Comparison of ENCODE assay signal across 16 cellular contexts in genomic region chr4:32102941-32103340, GRCh38.
A peak's percentile ranks its signal among the peaks of the same experiment; 100 is the strongest.
DNase-seq lines count a peak whose midpoint lies in the region; ATAC-seq and TF ChIP-seq lines count a peak whose summit lies in the region.
"Had no signal": no experiment of that assay in that cellular context is flagged by ENCODE, and none has a peak within 500 bp of the region (broad histone marks: within the 10 kb centered on the region; RNA-seq: fewer than 3 reads in every experiment).

No MANE protein-coding gene starts in this region.

- 52 to 53% methylated on average over 1 of the region's 1 CpG for WGBS in tibial nerve, 2 donors

- H3K27me3 ChIP-seq in tibial nerve = no peaks in the 10 kb centered on the region
- H3K27me3 ChIP-seq: BLaER1 treated with 17β-estradiol and CSF1 and Interleukin-3, amounts not matched to agents 10 nM and 100 nM had no signal

- H3K9me3 ChIP-seq in tibial nerve = no peaks in the 10 kb centered on the region
- H3K9me3 ChIP-seq: BLaER1 treated with 17β-estradiol and CSF1 and Interleukin-3, amounts not matched to agents 10 nM and 100 nM had no signal

- in situ Hi-C loops in SK-MEL-5 (cut with HindIII; ENCODE audit: low pct_unique_long_range_greater_than_20kb, low sequenced_read_pairs) = no loop called here

- no peaks in the 10 kb centered on the region for H3K4me1 ChIP-seq in tibial nerve
- H3K4me1 ChIP-seq: BLaER1 treated with 17β-estradiol and CSF1 and Interleukin-3, amounts not matched to agents 10 nM and 100 nM had no signal

- no peaks in the 10 kb centered on the region for H3K36me3 ChIP-seq in tibial nerve
- H3K36me3 ChIP-seq: BLaER1 treated with 17β-estradiol and CSF1 and Interleukin-3, amounts not matched to agents 10 nM and 100 nM had no signal

- DNase-seq in SK-MEL-5 (ENCODE audit: low read depth, low spot score) = peak; percentile 13
- DNase-seq in dedifferentiated amniotic fluid mesenchymal stem cell (ENCODE audit: extremely low spot score) = peak; percentile 82
- peak; percentile 35 for DNase-seq in fibroblast of the aortic adventitia (ENCODE audit: low read depth)
- no peak for DNase-seq in tibial nerve (ENCODE audit: low spot score in 2 of 2)
- DNase-seq in OCI-M1 (lab: John Stamatoyannopoulos, UW) = no peak
- DNase-seq: CD8-positive, alpha-beta memory T cell; COR-L47; DMS 273 treated with DMSO at 0.1 percent for 48 hours; DMS53; DND-41; EL; H9 had no signal

- TF ChIP-seq CTCF in fibroblast of the aortic adventitia (IDR thresholded peaks at IDR 0.05; ENCODE audit: insufficient read depth, low read length) (no peak), tibial nerve (IDR thresholded peaks at IDR 0.05) (no peak)

- ATAC-seq in GM19455 (IDR thresholded peaks at IDR 0.05; ENCODE audit: unreplicated experiment) = no peak
- ATAC-seq: GM12878, HepG2 had no signal

- no peak for TF ChIP-seq POLR2A in tibial nerve (IDR thresholded peaks at IDR 0.05)

- H3K4me3 ChIP-seq in fibroblast of the aortic adventitia (ENCODE audit: low read depth, low read length) = no peak overlapping the region
- no peak overlapping the region for H3K4me3 ChIP-seq in tibial nerve
- H3K4me3 ChIP-seq: BLaER1 treated with 17β-estradiol and CSF1 and Interleukin-3, amounts not matched to agents 10 nM and 100 nM; GM12878 had no signal

- no peak for TF ChIP-seq EP300 in tibial nerve (IDR thresholded peaks at IDR 0.05)

- no peak overlapping the region for H3K27ac ChIP-seq in tibial nerve
- H3K27ac ChIP-seq: BLaER1 treated with 17β-estradiol and CSF1 and Interleukin-3, amounts not matched to agents 10 nM and 100 nM had no signal

Comparison
In these comparisons a context has a peak if more than half of its experiments do, and no peak if none do; other contexts are left out.
1. DNase-seq: peak in SK-MEL-5 (single experiment), dedifferentiated amniotic fluid mesenchymal stem cell (single experiment) and fibroblast of the aortic adventitia (single experiment); none in tibial nerve (0 of 2) and OCI-M1 (single experiment).